In the genomic region with DNA sequence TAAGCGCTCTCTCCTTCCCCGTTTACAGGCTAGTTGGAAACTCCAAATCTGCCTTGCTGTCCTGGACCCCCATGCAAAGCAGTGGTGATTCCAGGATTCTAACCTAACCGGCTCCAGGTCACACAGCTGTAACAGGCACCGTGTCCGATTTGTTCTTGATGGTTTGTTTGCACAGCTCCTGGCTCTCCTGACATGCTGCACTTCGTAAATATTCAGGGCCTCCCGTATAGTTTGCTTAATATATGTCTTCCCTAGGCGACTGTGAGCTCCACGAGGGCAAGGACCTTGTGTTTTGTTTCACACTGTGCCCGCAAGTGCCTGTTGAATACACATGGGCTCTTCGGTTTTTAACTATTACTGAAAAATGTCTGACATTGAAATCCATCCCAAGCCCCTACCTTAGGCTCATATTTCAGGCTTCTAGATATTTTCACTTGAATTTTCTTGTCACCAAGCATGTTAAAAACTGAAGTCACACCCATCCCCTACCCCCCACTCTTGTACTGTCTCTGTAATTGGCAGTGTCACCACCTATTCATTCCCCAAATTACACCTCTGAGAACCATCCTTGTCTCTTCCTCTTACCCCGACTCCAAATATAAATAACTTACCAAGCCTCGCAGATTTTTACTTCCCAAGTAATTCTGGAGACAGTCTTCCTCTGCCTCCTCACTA, we compare ENCODE assay signal across 9 cellular contexts. TPM values are rescaled to one million over a fixed set of nuclear protein-coding genes. Genes with fewer than 3 reads are reported as not detected.
A peak's percentile ranks its signal among the peaks of the same experiment; 100 is the strongest.
DNase-seq lines count a peak whose midpoint lies in the region; ATAC-seq and TF ChIP-seq lines count a peak whose summit lies in the region.
"Had no signal": no experiment of that assay in that cellular context is flagged by ENCODE, and none has a peak within 500 bp of the region (broad histone marks: within the 10 kb centered on the region; RNA-seq: fewer than 3 reads in every experiment).

No MANE protein-coding gene starts in this region.

- H3K9me3 ChIP-seq in colonic mucosa, result no peaks in the 10 kb centered on the region
- H3K9me3 ChIP-seq in osteoblast (ENCODE audit: low read depth, low read length), result no peaks in the 10 kb centered on the region

- intact Hi-C loops in colonic mucosa (cut with DNase I), result no loop called here

- H2AFZ ChIP-seq in osteoblast (ENCODE audit: low read length), result peak overlapping the region; percentile 93

- peaks cover 31% of the 10 kb centered on the region for H4K20me1 ChIP-seq in osteoblast (ENCODE audit: insufficient read depth, low read length)

- no peak overlapping the region for H3K4me3 Mint-ChIP-seq in activated T-cell treated with anti-CD3 and anti-CD28 coated beads, Interleukin-2, amount 50 U/mL, for 24 hours
- no peak overlapping the region for H3K4me3 Mint-ChIP-seq in chondrocyte (ENCODE audit: unreplicated experiment)
- H3K4me3 Mint-ChIP-seq: nephron had no signal

- peak overlapping the region; percentile 96 for H3K4me2 ChIP-seq in osteoblast (ENCODE audit: insufficient read depth, low read length)

- peak overlapping the region; percentile 88 to 95 for H3K9ac ChIP-seq in colonic mucosa (ENCODE audit: low read depth in 2 of 2, low read length in 2 of 2)

- peaks cover 38% of the 10 kb centered on the region for H3K79me2 ChIP-seq in osteoblast (ENCODE audit: insufficient read depth, low read length)

- no peaks in the 10 kb centered on the region for H3K27me3 Mint-ChIP-seq in activated T-cell treated with anti-CD3 and anti-CD28 coated beads, Interleukin-2, amount 50 U/mL, for 24 hours
- H3K27me3 Mint-ChIP-seq in chondrocyte (ENCODE audit: low read depth), result no peaks in the 10 kb centered on the region

- H3K36me3 Mint-ChIP-seq in activated T-cell treated with anti-CD3 and anti-CD28 coated beads, Interleukin-2, amount 50 U/mL, for 24 hours (ENCODE audit: low read depth), result peaks cover 31% of the 10 kb centered on the region
- no peaks in the 10 kb centered on the region for H3K36me3 Mint-ChIP-seq in chondrocyte (ENCODE audit: low read depth)

- H3K27me3 ChIP-seq in colonic mucosa, result no peaks in the 10 kb centered on the region
- H3K27me3 ChIP-seq in osteoblast (ENCODE audit: insufficient read depth, low read length), result no peaks in the 10 kb centered on the region

- no peak overlapping the region for H3K27ac Mint-ChIP-seq in activated T-cell treated with anti-CD3 and anti-CD28 coated beads, Interleukin-2, amount 50 U/mL, for 24 hours
- H3K27ac Mint-ChIP-seq in chondrocyte (ENCODE audit: unreplicated experiment), result no peak overlapping the region
- H3K27ac Mint-ChIP-seq: nephron had no signal

- H3K9me3 Mint-ChIP-seq in activated T-cell treated with anti-CD3 and anti-CD28 coated beads, Interleukin-2, amount 50 U/mL, for 24 hours, result no peaks in the 10 kb centered on the region
- H3K9me3 Mint-ChIP-seq in chondrocyte (ENCODE audit: low read depth), result no peaks in the 10 kb centered on the region
- H3K9me3 Mint-ChIP-seq: nephron had no signal

- peaks cover 15% of the 10 kb centered on the region for H3K4me1 ChIP-seq in colonic mucosa
- peaks cover 23% of the 10 kb centered on the region for H3K4me1 ChIP-seq in osteoblast (ENCODE audit: insufficient read depth, low read length)

- H3K27ac ChIP-seq in colonic mucosa (peak overlapping the region; percentile 92), osteoblast (ENCODE audit: low read depth, low read length) (peak overlapping the region; percentile 82)

- no peak for TF ChIP-seq CTCF in colonic mucosa (IDR thresholded peaks at IDR 0.05)
- TF ChIP-seq CTCF in osteoblast (IDR thresholded peaks at IDR 0.05; ENCODE audit: extremely low read depth, low read depth, low read length), result no peak
- TF ChIP-seq CTCF in chondrocyte (IDR thresholded peaks at IDR 0.05), result no peak

- H3K4me3 ChIP-seq in GM08714 (ENCODE audit: low read length) (peak overlapping the region; percentile 59; the same call in 1 of the 2 replicates), colonic mucosa (peak overlapping the region; percentile 83), osteoblast (ENCODE audit: insufficient read depth, low read length) (peak overlapping the region; percentile 80)

- DNase-seq in NCI-H146 (lab: John Stamatoyannopoulos, UW) (peak; percentile 75), colonic mucosa (peak; percentile 53), osteoblast (ENCODE audit: insufficient read length, low spot score, missing footprints) (no peak), chondrocyte (ENCODE audit: low spot score) (no peak)
- DNase-seq in activated T-cell treated with anti-CD3 and anti-CD28 coated beads, Interleukin-2, amount 50 U/mL, for 24 hours, result no peak

- no peaks in the 10 kb centered on the region for H3K36me3 ChIP-seq in colonic mucosa
- no peaks in the 10 kb centered on the region for H3K36me3 ChIP-seq in osteoblast (ENCODE audit: insufficient read depth, low read length)

- no peak for ATAC-seq in HG02610 (IDR thresholded peaks at IDR 0.05; ENCODE audit: unreplicated experiment)
- no peak for ATAC-seq in HG02885 (IDR thresholded peaks at IDR 0.05; ENCODE audit: poor library complexity, unreplicated experiment)

- H3K4me1 Mint-ChIP-seq in activated T-cell treated with anti-CD3 and anti-CD28 coated beads, Interleukin-2, amount 50 U/mL, for 24 hours (ENCODE audit: low read depth), result peaks cover 20% of the 10 kb centered on the region
- peaks cover 29% of the 10 kb centered on the region for H3K4me1 Mint-ChIP-seq in chondrocyte (ENCODE audit: low read depth)

RNA-seq across cellular contexts. Expression of a gene that starts 1.0 kb away (rescaled TPM):
- total RNA-seq in colonic mucosa, result 100 to 1,000 TPM in 1 of 2 donors, 10 to 100 TPM in 1; 87.7 to 119 TPM
- total RNA-seq in osteoblast, result 44.2 and 45.2 TPM in 2 replicates
- 67.7 to 73.1 TPM (median 70.0 TPM) in 3 replicates for total RNA-seq in chondrocyte

Comparison
In these comparisons a context has a peak if more than half of its experiments do, and no peak if none do; other contexts are left out.
1. DNase-seq: peak in NCI-H146 (single experiment) and colonic mucosa (single experiment); none in osteoblast (single experiment), activated T-cell treated with anti-CD3 and anti-CD28 coated beads, Interleukin-2, amount 50 U/mL, for 24 hours (single experiment) and chondrocyte (single experiment).
2. Peak in every context shown above with its lines, with median percentiles within 50 percentile points of each other: H3K4me3 ChIP-seq.